ENCODE assay signal across 14 cellular contexts in genomic region chrX:13570245-13570573, GRCh38. TPM values are rescaled to one million over a fixed set of nuclear protein-coding genes. Genes with fewer than 3 reads are reported as not detected.
DNase-seq lines count a peak whose midpoint lies in the region; ATAC-seq lines count a peak whose summit lies in the region.
"Had no signal": no experiment of that assay in that cellular context is flagged by ENCODE, and none has a peak within 500 bp of the region (broad histone marks: within the 10 kb centered on the region; RNA-seq: fewer than 3 reads in every experiment).

No MANE protein-coding gene starts in this region.

- H3K4me1 Mint-ChIP-seq in activated CD4-positive, alpha-beta T cell treated with anti-CD3 and anti-CD28 coated beads, Interleukin-2, amount 10 ng/mL, durations not matched to agents 7 days and 5 days: peaks cover 24% of the 10 kb centered on the region
- H3K4me1 Mint-ChIP-seq in activated T-helper 1 cell treated with anti-CD3 and anti-CD28 coated beads, Interleukin-12 subunit alpha, Interleukin-12 subunit beta, Interleukin-2, Interleukin-4 antibody, amounts not matched to agents 30 ng/mL and 10 ng/mL and 1 ng/mL, durations not matched to agents 14 hours and 24 hours and 36 hours (ENCODE audit: low read depth): peaks cover 26% of the 10 kb centered on the region
- H3K4me1 Mint-ChIP-seq in stimulated activated effector memory CD8-positive, alpha-beta T cell treated with anti-CD3 and anti-CD28 coated beads, Interleukin-12 subunit alpha, Interleukin-12 subunit beta, amount 100 ng/mL, for 72 hours: no peaks in the 10 kb centered on the region

- intact Hi-C loops in activated T-helper 1 cell treated with anti-CD3 and anti-CD28 coated beads, Interleukin-12 subunit alpha, Interleukin-12 subunit beta, Interleukin-2, Interleukin-4 antibody, amounts not matched to agents 30 ng/mL and 10 ng/mL and 1 ng/mL, durations not matched to agents 14 hours and 24 hours and 36 hours (cut with micrococcal nuclease): loop anchor here (5.0 kb wide), 1 partner anchor 172 kb away; no protein-coding TSS in a partner anchor

- peak overlapping the region; percentile 63 for H3K4me3 ChIP-seq in iPS-18a (ENCODE audit: low read length)

- no peak for DNase-seq in activated CD4-positive, alpha-beta T cell treated with anti-CD3 and anti-CD28 coated beads, Interleukin-2, amount 10 ng/mL, durations not matched to agents 7 days and 5 days
- DNase-seq in activated CD4-positive, alpha-beta T cell treated with anti-CD3 and anti-CD28 coated beads, Interleukin-2, amount 50 U/mL, for 4 hours: no peak
- DNase-seq in activated T-helper 1 cell treated with anti-CD3 and anti-CD28 coated beads, Interleukin-12 subunit alpha, Interleukin-12 subunit beta, Interleukin-2, Interleukin-4 antibody, amounts not matched to agents 30 ng/mL and 10 ng/mL and 1 ng/mL, durations not matched to agents 14 hours and 24 hours and 36 hours (ENCODE audit: low spot score): no peak
- DNase-seq in stimulated activated effector memory CD8-positive, alpha-beta T cell treated with anti-CD3 and anti-CD28 coated beads, Interleukin-12 subunit alpha, Interleukin-12 subunit beta, amount 100 ng/mL, for 72 hours (ENCODE audit: low spot score in 2 of 2): no peak
- DNase-seq in G401 (ENCODE audit: low spot score) (no peak), AG20443 (ENCODE audit: low spot score) (no peak), NCI-H510A (lab: John Stamatoyannopoulos, UW) (no peak)
- DNase-seq: activated effector memory CD4-positive, alpha-beta T cell treated with Interleukin-2 at 50 U/mL for 16 hours; NCI-H1417 treated with DMSO at 0.1 percent for 48 hours had no signal

- H3K9ac ChIP-seq in iPS-18a (ENCODE audit: low read length): no peak overlapping the region

- POLR2A ChIA-PET in activated CD4-positive, alpha-beta T cell treated with anti-CD3 and anti-CD28 coated beads, Interleukin-2, amount 10 ng/mL, durations not matched to agents 7 days and 5 days (lab: Charles Lee): no interaction called here

- H3K27ac Mint-ChIP-seq in activated CD4-positive, alpha-beta T cell treated with anti-CD3 and anti-CD28 coated beads, Interleukin-2, amount 10 ng/mL, durations not matched to agents 7 days and 5 days: no peak overlapping the region
- no peak overlapping the region for H3K27ac Mint-ChIP-seq in activated T-helper 1 cell treated with anti-CD3 and anti-CD28 coated beads, Interleukin-12 subunit alpha, Interleukin-12 subunit beta, Interleukin-2, Interleukin-4 antibody, amounts not matched to agents 30 ng/mL and 10 ng/mL and 1 ng/mL, durations not matched to agents 14 hours and 24 hours and 36 hours
- no peak overlapping the region for H3K27ac Mint-ChIP-seq in stimulated activated effector memory CD8-positive, alpha-beta T cell treated with anti-CD3 and anti-CD28 coated beads, Interleukin-12 subunit alpha, Interleukin-12 subunit beta, amount 100 ng/mL, for 72 hours
- H3K27ac Mint-ChIP-seq: IgD-negative memory B cell had no signal

- H3K27me3 ChIP-seq in iPS-18a (ENCODE audit: control insufficient read depth, insufficient read depth, low read length): peaks cover 44% of the 10 kb centered on the region

- peak overlapping the region; percentile 45 for H3K4me3 Mint-ChIP-seq in activated CD4-positive, alpha-beta T cell treated with anti-CD3 and anti-CD28 coated beads, Interleukin-2, amount 10 ng/mL, durations not matched to agents 7 days and 5 days
- H3K4me3 Mint-ChIP-seq in activated T-helper 1 cell treated with anti-CD3 and anti-CD28 coated beads, Interleukin-12 subunit alpha, Interleukin-12 subunit beta, Interleukin-2, Interleukin-4 antibody, amounts not matched to agents 30 ng/mL and 10 ng/mL and 1 ng/mL, durations not matched to agents 14 hours and 24 hours and 36 hours: peak overlapping the region; percentile 75
- peak overlapping the region; percentile 49 for H3K4me3 Mint-ChIP-seq in stimulated activated effector memory CD8-positive, alpha-beta T cell treated with anti-CD3 and anti-CD28 coated beads, Interleukin-12 subunit alpha, Interleukin-12 subunit beta, amount 100 ng/mL, for 72 hours

- peaks cover 33% of the 10 kb centered on the region for H3K27me3 Mint-ChIP-seq in activated CD4-positive, alpha-beta T cell treated with anti-CD3 and anti-CD28 coated beads, Interleukin-2, amount 10 ng/mL, durations not matched to agents 7 days and 5 days
- H3K27me3 Mint-ChIP-seq in activated T-helper 1 cell treated with anti-CD3 and anti-CD28 coated beads, Interleukin-12 subunit alpha, Interleukin-12 subunit beta, Interleukin-2, Interleukin-4 antibody, amounts not matched to agents 30 ng/mL and 10 ng/mL and 1 ng/mL, durations not matched to agents 14 hours and 24 hours and 36 hours (ENCODE audit: insufficient read depth): peaks cover 6% of the 10 kb centered on the region

- H3K9me3 ChIP-seq in iPS-18a (ENCODE audit: control insufficient read depth, low read depth, low read length): no peaks in the 10 kb centered on the region
- H3K9me3 ChIP-seq: neutrophil had no signal

- no peaks in the 10 kb centered on the region for H3K9me3 Mint-ChIP-seq in activated CD4-positive, alpha-beta T cell treated with anti-CD3 and anti-CD28 coated beads, Interleukin-2, amount 10 ng/mL, durations not matched to agents 7 days and 5 days
- H3K9me3 Mint-ChIP-seq in activated T-helper 1 cell treated with anti-CD3 and anti-CD28 coated beads, Interleukin-12 subunit alpha, Interleukin-12 subunit beta, Interleukin-2, Interleukin-4 antibody, amounts not matched to agents 30 ng/mL and 10 ng/mL and 1 ng/mL, durations not matched to agents 14 hours and 24 hours and 36 hours: no peaks in the 10 kb centered on the region
- no peaks in the 10 kb centered on the region for H3K9me3 Mint-ChIP-seq in stimulated activated effector memory CD8-positive, alpha-beta T cell treated with anti-CD3 and anti-CD28 coated beads, Interleukin-12 subunit alpha, Interleukin-12 subunit beta, amount 100 ng/mL, for 72 hours

- no peaks in the 10 kb centered on the region for H3K36me3 ChIP-seq in iPS-18a (ENCODE audit: control insufficient read depth, low read depth, low read length)
- H3K36me3 ChIP-seq: neutrophil had no signal

- no peak overlapping the region for H3K27ac ChIP-seq in iPS-18a (ENCODE audit: low read length)
- H3K27ac ChIP-seq: neutrophil had no signal

- CTCF ChIA-PET in activated CD4-positive, alpha-beta T cell treated with anti-CD3 and anti-CD28 coated beads, Interleukin-2, amount 10 ng/mL, durations not matched to agents 7 days and 5 days (lab: Charles Lee): no interaction called here

- H3K36me3 Mint-ChIP-seq in activated CD4-positive, alpha-beta T cell treated with anti-CD3 and anti-CD28 coated beads, Interleukin-2, amount 10 ng/mL, durations not matched to agents 7 days and 5 days (ENCODE audit: low read depth): no peaks in the 10 kb centered on the region
- no peaks in the 10 kb centered on the region for H3K36me3 Mint-ChIP-seq in activated T-helper 1 cell treated with anti-CD3 and anti-CD28 coated beads, Interleukin-12 subunit alpha, Interleukin-12 subunit beta, Interleukin-2, Interleukin-4 antibody, amounts not matched to agents 30 ng/mL and 10 ng/mL and 1 ng/mL, durations not matched to agents 14 hours and 24 hours and 36 hours (ENCODE audit: low read depth)
- H3K36me3 Mint-ChIP-seq in stimulated activated effector memory CD8-positive, alpha-beta T cell treated with anti-CD3 and anti-CD28 coated beads, Interleukin-12 subunit alpha, Interleukin-12 subunit beta, amount 100 ng/mL, for 72 hours: no peaks in the 10 kb centered on the region
- H3K36me3 Mint-ChIP-seq: IgD-negative memory B cell had no signal

- no peak for ATAC-seq in stimulated activated effector memory CD8-positive, alpha-beta T cell treated with anti-CD3 and anti-CD28 coated beads, Interleukin-12 subunit alpha, Interleukin-12 subunit beta, amount 100 ng/mL, for 72 hours
- ATAC-seq: HCT116, Right ventricle myocardium inferior had no signal

- peaks cover 10% of the 10 kb centered on the region for H3K4me1 ChIP-seq in iPS-18a (ENCODE audit: control insufficient read depth, low read depth, low read length)

- in situ Hi-C loops in G401 (cut with HindIII; ENCODE audit: low sequenced_read_pairs): no loop called here

RNA-seq across cellular contexts. Expression of gene EGFL6, which starts 0.8 kb away (rescaled TPM):
- 1 to 10 TPM; 1.7 to 2.0 TPM for total RNA-seq in activated CD4-positive, alpha-beta T cell treated with anti-CD3 and anti-CD28 coated beads, Interleukin-2, amount 10 ng/mL, durations not matched to agents 7 days and 5 days
- total RNA-seq in activated T-helper 1 cell treated with anti-CD3 and anti-CD28 coated beads, Interleukin-12 subunit alpha, Interleukin-12 subunit beta, Interleukin-2, Interleukin-4 antibody, amounts not matched to agents 30 ng/mL and 10 ng/mL and 1 ng/mL, durations not matched to agents 14 hours and 24 hours and 36 hours: 2.0 and 2.5 TPM in 2 replicates
- 3.7 and 9.5 TPM in 2 replicates for total RNA-seq in G401 (2014; rRNA removed; shearing (Covaris generic))
- total RNA-seq: Right ventricle myocardium inferior had no signal
